ENCODE assay signal across 1 cellular context in the genomic region with DNA sequence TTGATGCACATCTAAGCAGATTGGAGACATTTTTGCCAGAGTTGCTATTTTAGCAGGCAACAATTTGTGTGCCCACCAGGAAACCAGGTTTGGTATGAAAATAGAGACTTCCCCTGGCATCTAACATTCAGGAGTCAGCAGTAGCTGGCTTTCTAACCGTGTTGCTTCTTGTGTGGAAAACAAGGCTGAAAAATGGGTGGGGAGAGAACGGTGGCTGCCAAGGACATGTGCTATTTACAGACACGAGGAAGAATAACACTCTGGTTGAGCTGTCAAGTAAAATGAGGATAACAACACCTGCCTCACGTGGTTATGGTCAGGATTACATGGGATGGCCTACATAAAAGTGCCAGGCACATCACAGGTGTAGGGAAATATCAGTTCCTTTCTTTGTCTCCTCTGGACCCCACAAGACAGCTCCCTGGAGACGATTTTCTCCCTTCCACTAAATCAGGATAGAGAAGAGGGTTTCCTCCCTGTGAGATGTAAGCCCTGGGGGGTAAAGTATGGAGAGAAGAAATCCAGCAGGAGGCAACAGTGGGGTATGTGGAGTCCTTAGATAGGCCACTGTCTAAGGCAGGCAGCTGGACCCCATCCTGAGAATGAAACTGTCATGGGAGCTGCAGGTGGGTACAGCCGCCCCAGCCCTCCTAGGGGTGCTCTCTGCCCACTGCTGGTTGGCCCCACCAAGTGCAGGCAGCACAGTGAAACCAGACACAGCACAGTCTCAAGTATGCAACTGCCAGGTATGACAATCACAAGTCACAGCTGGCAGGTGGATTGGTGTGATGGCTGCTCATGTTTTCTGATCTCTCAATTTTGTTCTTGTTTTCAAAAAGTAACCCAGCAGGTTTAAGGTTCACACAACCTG.
TF ChIP-seq lines count a peak whose summit lies in the region.

No MANE protein-coding gene starts in this region.

TF ChIP-seq in GM23338, 12 proteins besides CTCF, POLR2A, EP300 and RAD21 (continued from another document):
- TF ChIP-seq, protein P1, sequence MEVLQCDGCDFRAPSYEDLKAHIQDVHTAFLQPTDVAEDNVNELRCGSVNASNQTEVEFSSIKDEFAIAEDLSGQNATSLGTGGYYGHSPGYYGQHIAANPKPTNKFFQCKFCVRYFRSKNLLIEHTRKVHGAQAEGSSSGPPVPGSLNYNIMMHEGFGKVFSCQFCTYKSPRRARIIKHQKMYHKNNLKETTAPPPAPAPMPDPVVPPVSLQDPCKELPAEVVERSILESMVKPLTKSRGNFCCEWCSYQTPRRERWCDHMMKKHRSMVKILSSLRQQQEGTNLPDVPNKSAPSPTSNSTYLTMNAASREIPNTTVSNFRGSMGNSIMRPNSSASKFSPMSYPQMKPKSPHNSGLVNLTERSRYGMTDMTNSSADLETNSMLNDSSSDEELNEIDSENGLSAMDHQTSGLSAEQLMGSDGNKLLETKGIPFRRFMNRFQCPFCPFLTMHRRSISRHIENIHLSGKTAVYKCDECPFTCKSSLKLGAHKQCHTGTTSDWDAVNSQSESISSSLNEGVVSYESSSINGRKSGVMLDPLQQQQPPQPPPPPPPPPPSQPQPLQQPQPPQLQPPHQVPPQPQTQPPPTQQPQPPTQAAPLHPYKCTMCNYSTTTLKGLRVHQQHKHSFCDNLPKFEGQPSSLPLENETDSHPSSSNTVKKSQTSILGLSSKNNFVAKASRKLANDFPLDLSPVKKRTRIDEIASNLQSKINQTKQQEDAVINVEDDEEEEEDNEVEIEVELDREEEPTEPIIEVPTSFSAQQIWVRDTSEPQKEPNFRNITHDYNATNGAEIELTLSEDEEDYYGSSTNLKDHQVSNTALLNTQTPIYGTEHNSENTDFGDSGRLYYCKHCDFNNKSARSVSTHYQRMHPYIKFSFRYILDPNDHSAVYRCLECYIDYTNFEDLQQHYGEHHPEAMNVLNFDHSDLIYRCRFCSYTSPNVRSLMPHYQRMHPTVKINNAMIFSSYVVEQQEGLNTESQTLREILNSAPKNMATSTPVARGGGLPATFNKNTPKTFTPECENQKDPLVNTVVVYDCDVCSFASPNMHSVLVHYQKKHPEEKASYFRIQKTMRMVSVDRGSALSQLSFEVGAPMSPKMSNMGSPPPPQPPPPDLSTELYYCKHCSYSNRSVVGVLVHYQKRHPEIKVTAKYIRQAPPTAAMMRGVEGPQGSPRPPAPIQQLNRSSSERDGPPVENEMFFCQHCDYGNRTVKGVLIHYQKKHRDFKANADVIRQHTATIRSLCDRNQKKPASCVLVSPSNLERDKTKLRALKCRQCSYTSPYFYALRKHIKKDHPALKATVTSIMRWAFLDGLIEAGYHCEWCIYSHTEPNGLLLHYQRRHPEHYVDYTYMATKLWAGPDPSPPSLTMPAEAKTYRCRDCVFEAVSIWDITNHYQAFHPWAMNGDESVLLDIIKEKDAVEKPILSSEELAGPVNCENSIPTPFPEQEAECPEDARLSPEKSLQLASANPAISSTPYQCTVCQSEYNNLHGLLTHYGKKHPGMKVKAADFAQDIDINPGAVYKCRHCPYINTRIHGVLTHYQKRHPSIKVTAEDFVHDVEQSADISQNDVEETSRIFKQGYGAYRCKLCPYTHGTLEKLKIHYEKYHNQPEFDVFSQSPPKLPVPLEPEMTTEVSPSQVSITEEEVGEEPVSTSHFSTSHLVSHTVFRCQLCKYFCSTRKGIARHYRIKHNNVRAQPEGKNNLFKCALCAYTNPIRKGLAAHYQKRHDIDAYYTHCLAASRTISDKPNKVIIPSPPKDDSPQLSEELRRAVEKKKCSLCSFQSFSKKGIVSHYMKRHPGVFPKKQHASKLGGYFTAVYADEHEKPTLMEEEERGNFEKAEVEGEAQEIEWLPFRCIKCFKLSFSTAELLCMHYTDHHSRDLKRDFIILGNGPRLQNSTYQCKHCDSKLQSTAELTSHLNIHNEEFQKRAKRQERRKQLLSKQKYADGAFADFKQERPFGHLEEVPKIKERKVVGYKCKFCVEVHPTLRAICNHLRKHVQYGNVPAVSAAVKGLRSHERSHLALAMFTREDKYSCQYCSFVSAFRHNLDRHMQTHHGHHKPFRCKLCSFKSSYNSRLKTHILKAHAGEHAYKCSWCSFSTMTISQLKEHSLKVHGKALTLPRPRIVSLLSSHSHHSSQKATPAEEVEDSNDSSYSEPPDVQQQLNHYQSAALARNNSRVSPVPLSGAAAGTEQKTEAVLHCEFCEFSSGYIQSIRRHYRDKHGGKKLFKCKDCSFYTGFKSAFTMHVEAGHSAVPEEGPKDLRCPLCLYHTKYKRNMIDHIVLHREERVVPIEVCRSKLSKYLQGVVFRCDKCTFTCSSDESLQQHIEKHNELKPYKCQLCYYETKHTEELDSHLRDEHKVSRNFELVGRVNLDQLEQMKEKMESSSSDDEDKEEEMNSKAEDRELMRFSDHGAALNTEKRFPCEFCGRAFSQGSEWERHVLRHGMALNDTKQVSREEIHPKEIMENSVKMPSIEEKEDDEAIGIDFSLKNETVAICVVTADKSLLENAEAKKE (CRISPR knock-in tag; IDR thresholded peaks at IDR 0.05): no peak
- TF ChIP-seq EZH2phosphoT487 (IDR thresholded peaks at IDR 0.05; ENCODE audit: unreplicated experiment) (no peak), ZNF331 (CRISPR knock-in tag; IDR thresholded peaks at IDR 0.05; ENCODE audit: low read depth) (no peak), JUNB (IDR thresholded peaks at IDR 0.05; ENCODE audit: unreplicated experiment) (no peak), POLR2AphosphoS5 (IDR thresholded peaks at IDR 0.05; ENCODE audit: low read depth) (no peak), NANOG (IDR thresholded peaks at IDR 0.05; ENCODE audit: borderline replicate concordance) (no peak), REST (IDR thresholded peaks at IDR 0.05; ENCODE audit: unreplicated experiment) (no peak), EZH2 (IDR thresholded peaks at IDR 0.05; ENCODE audit: low read depth, unreplicated experiment) (no peak), ZNF114 (CRISPR knock-in tag; IDR thresholded peaks at IDR 0.05) (no peak), CREB1 (CRISPR knock-in tag; IDR thresholded peaks at IDR 0.05; ENCODE audit: low read depth) (no peak)
- TF ChIP-seq, protein P2, sequence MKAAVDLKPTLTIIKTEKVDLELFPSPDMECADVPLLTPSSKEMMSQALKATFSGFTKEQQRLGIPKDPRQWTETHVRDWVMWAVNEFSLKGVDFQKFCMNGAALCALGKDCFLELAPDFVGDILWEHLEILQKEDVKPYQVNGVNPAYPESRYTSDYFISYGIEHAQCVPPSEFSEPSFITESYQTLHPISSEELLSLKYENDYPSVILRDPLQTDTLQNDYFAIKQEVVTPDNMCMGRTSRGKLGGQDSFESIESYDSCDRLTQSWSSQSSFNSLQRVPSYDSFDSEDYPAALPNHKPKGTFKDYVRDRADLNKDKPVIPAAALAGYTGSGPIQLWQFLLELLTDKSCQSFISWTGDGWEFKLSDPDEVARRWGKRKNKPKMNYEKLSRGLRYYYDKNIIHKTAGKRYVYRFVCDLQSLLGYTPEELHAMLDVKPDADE (IDR thresholded peaks at IDR 0.05): no peak
